Comparison of ENCODE assay signal across 13 cellular contexts in the genomic region with DNA sequence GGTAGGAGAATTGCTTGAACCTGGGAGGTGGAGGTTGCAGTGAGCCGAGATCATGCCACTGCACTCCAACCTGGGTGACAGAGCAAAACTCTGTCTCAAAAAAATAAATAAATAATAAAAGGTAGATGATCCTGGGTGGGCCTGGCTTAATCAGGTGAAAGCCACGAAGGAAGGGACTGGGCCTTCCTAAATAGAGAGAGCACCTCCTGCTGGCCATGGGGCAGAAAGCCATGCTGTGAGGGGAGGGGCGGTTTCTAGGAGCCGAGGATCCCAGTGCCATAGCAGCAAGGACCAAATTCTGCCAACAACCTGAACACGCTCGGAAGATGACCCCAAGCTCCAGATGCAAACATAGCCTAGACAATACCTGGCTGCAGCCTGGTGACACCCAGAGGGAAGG. TPM values are rescaled to one million over a fixed set of nuclear protein-coding genes. Genes with fewer than 3 reads are reported as not detected.
A peak's percentile ranks its signal among the peaks of the same experiment; 100 is the strongest.
DNase-seq lines count a peak whose midpoint lies in the region; ATAC-seq and TF ChIP-seq lines count a peak whose summit lies in the region.
"Had no signal": no experiment of that assay in that cellular context is flagged by ENCODE, and none has a peak within 500 bp of the region (broad histone marks: within the 10 kb centered on the region; RNA-seq: fewer than 3 reads in every experiment).

No MANE protein-coding gene starts in this region.

- ATAC-seq in upper lobe of right lung: peak; percentile 18

- no peaks in the 10 kb centered on the region for H3K9me3 Mint-ChIP-seq in activated naive CD4-positive, alpha-beta T cell treated with anti-CD3 and anti-CD28 coated beads for 36 hours
- H3K9me3 Mint-ChIP-seq in activated naive CD4-positive, alpha-beta T cell treated with anti-CD3 and anti-CD28 coated beads, Interleukin-2, amount 10 ng/mL, durations not matched to agents 7 days and 5 days: no peaks in the 10 kb centered on the region
- H3K9me3 Mint-ChIP-seq: dendritic cell treated with granulocyte-macrophage colony-stimulating factor and Interleukin-4, amounts not matched to agents 40 ng/mL and 50 ng/mL, for 4 days had no signal

- H3K4me3 Mint-ChIP-seq in activated naive CD4-positive, alpha-beta T cell treated with anti-CD3 and anti-CD28 coated beads for 36 hours: no peak overlapping the region
- no peak overlapping the region for H3K4me3 Mint-ChIP-seq in activated naive CD4-positive, alpha-beta T cell treated with anti-CD3 and anti-CD28 coated beads, Interleukin-2, amount 10 ng/mL, durations not matched to agents 7 days and 5 days
- H3K4me3 Mint-ChIP-seq: dendritic cell treated with granulocyte-macrophage colony-stimulating factor and Interleukin-4, amounts not matched to agents 40 ng/mL and 50 ng/mL, for 4 days; immature natural killer cell had no signal

- no peak overlapping the region for H3K27ac ChIP-seq in upper lobe of right lung
- no peak overlapping the region for H3K27ac ChIP-seq in tibial artery

- peaks cover 14% of the 10 kb centered on the region for H3K36me3 ChIP-seq in upper lobe of right lung
- H3K36me3 ChIP-seq in tibial artery: peaks cover 0 to 7% (median 0%) of the 10 kb centered on the region in 3 donors

- TF ChIP-seq CTCF in upper lobe of right lung (IDR thresholded peaks at IDR 0.05) (peak; percentile 28), tibial artery (IDR thresholded peaks at IDR 0.05) (no peak)

- H3K36me3 Mint-ChIP-seq in activated naive CD4-positive, alpha-beta T cell treated with anti-CD3 and anti-CD28 coated beads for 36 hours (ENCODE audit: low read depth): no peaks in the 10 kb centered on the region
- no peaks in the 10 kb centered on the region for H3K36me3 Mint-ChIP-seq in activated naive CD4-positive, alpha-beta T cell treated with anti-CD3 and anti-CD28 coated beads, Interleukin-2, amount 10 ng/mL, durations not matched to agents 7 days and 5 days
- H3K36me3 Mint-ChIP-seq: immature natural killer cell had no signal

- H3K9me3 ChIP-seq in upper lobe of right lung (no peaks in the 10 kb centered on the region), tibial artery (no peaks in the 10 kb centered on the region)

- H3K27me3 Mint-ChIP-seq in activated naive CD4-positive, alpha-beta T cell treated with anti-CD3 and anti-CD28 coated beads for 36 hours (ENCODE audit: low read depth): no peaks in the 10 kb centered on the region
- H3K27me3 Mint-ChIP-seq in activated naive CD4-positive, alpha-beta T cell treated with anti-CD3 and anti-CD28 coated beads, Interleukin-2, amount 10 ng/mL, durations not matched to agents 7 days and 5 days: peaks cover 25% of the 10 kb centered on the region

- H3K27ac Mint-ChIP-seq in activated naive CD4-positive, alpha-beta T cell treated with anti-CD3 and anti-CD28 coated beads for 36 hours: no peak overlapping the region
- no peak overlapping the region for H3K27ac Mint-ChIP-seq in activated naive CD4-positive, alpha-beta T cell treated with anti-CD3 and anti-CD28 coated beads, Interleukin-2, amount 10 ng/mL, durations not matched to agents 7 days and 5 days
- H3K27ac Mint-ChIP-seq: dendritic cell treated with granulocyte-macrophage colony-stimulating factor and Interleukin-4, amounts not matched to agents 40 ng/mL and 50 ng/mL, for 4 days; immature natural killer cell had no signal

- H3K27me3 ChIP-seq in upper lobe of right lung: no peaks in the 10 kb centered on the region
- peaks cover 0 to 34% of the 10 kb centered on the region in 2 donors for H3K27me3 ChIP-seq in tibial artery

- H3K4me1 ChIP-seq in upper lobe of right lung: peaks cover 15% of the 10 kb centered on the region
- H3K4me1 ChIP-seq in tibial artery: no peaks in the 10 kb centered on the region

- no peak overlapping the region for H3K4me3 ChIP-seq in upper lobe of right lung
- no peak overlapping the region for H3K4me3 ChIP-seq in tibial artery

- intact Hi-C loops in activated naive CD4-positive, alpha-beta T cell treated with anti-CD3 and anti-CD28 coated beads for 36 hours (cut with micrococcal nuclease): no loop called here
- intact Hi-C loops in upper lobe of right lung (cut with DNase I): no loop called here
- intact Hi-C loops in tibial artery (cut with DNase I; ENCODE audit: low total_unique reads): no loop called here

- peak; percentile 50 for DNase-seq in activated naive CD4-positive, alpha-beta T cell treated with anti-CD3 and anti-CD28 coated beads for 36 hours
- DNase-seq in activated naive CD4-positive, alpha-beta T cell treated with anti-CD3 and anti-CD28 coated beads, Interleukin-2, amount 10 ng/mL, durations not matched to agents 7 days and 5 days: no peak
- DNase-seq in OCI-M1 (lab: John Stamatoyannopoulos, UW): peak; percentile 33
- peak; percentile 33 for DNase-seq in fibroblast of gingiva (ENCODE audit: low read depth)
- no peak for DNase-seq in upper lobe of right lung
- no peak for DNase-seq in tibial artery
- DNase-seq in central memory CD4-positive, alpha-beta T cell: no peak
- DNase-seq in SIG-M5 (lab: John Stamatoyannopoulos, UW): no peak
- DNase-seq: C1 segment of cervical spinal cord, immature natural killer cell, NCI-H226 had no signal

- CTCF ChIA-PET in activated naive CD4-positive, alpha-beta T cell treated with anti-CD3 and anti-CD28 coated beads for 36 hours (lab: Charles Lee): interaction anchor here (0.7 to 1.6 kb wide), 7 partner anchors 8 to 30 kb away, joined by 3 to 6 read pairs (median 4); no protein-coding TSS in a partner anchor
- CTCF ChIA-PET in activated naive CD4-positive, alpha-beta T cell treated with anti-CD3 and anti-CD28 coated beads, Interleukin-2, amount 10 ng/mL, durations not matched to agents 7 days and 5 days (lab: Charles Lee): interaction anchor here (1.0 to 1.8 kb wide), 4 partner anchors 9 to 26 kb away, joined by 3 to 7 read pairs (median 3); no protein-coding TSS in a partner anchor

- peaks cover 27% of the 10 kb centered on the region for H3K4me1 Mint-ChIP-seq in activated naive CD4-positive, alpha-beta T cell treated with anti-CD3 and anti-CD28 coated beads for 36 hours (ENCODE audit: low read depth)
- peaks cover 32% of the 10 kb centered on the region for H3K4me1 Mint-ChIP-seq in activated naive CD4-positive, alpha-beta T cell treated with anti-CD3 and anti-CD28 coated beads, Interleukin-2, amount 10 ng/mL, durations not matched to agents 7 days and 5 days

RNA-seq across cellular contexts. Expression of a gene that starts 24.5 kb away (rescaled TPM):
- 10 to 100 TPM; 82.9 to 89.2 TPM for total RNA-seq in activated naive CD4-positive, alpha-beta T cell treated with anti-CD3 and anti-CD28 coated beads for 36 hours
- total RNA-seq in upper lobe of right lung: 50.4 TPM

RNA-seq across cellular contexts. Expression of a gene that starts 45.3 kb away (rescaled TPM):
- under 1 TPM; 0.12 TPM for total RNA-seq in activated naive CD4-positive, alpha-beta T cell treated with anti-CD3 and anti-CD28 coated beads for 36 hours
- 47.4 TPM for total RNA-seq in upper lobe of right lung
- total RNA-seq: T-helper 1 cell treated with Interleukin-12 subunit alpha and Interleukin-12 subunit beta and Interleukin-4 antibody, amounts not matched to agents 30 ng/mL and 1 ng/mL, for 36 hours had no signal

RNA-seq across cellular contexts. Expression of a gene that starts 58.7 kb away (rescaled TPM):
- 1 to 10 TPM; 2.9 to 4.6 TPM for total RNA-seq in activated naive CD4-positive, alpha-beta T cell treated with anti-CD3 and anti-CD28 coated beads for 36 hours
- total RNA-seq in upper lobe of right lung: 24.7 TPM

Comparison
In these comparisons a context has a peak if more than half of its experiments do, and no peak if none do; other contexts are left out.
1. DNase-seq: peak in activated naive CD4-positive, alpha-beta T cell treated with anti-CD3 and anti-CD28 coated beads for 36 hours (single experiment), OCI-M1 (single experiment) and fibroblast of gingiva (single experiment); none in activated naive CD4-positive, alpha-beta T cell treated with anti-CD3 and anti-CD28 coated beads, Interleukin-2, amount 10 ng/mL, durations not matched to agents 7 days and 5 days (single experiment), upper lobe of right lung (single experiment), tibial artery (0 of 2), central memory CD4-positive, alpha-beta T cell (single experiment) and SIG-M5 (single experiment).
2. RNA of a gene that starts 45.3 kb away (total RNA-seq): 47.4 TPM in upper lobe of right lung (single experiment); 0.12 TPM in activated naive CD4-positive, alpha-beta T cell treated with anti-CD3 and anti-CD28 coated beads for 36 hours; every median in the first group is over 10 times any median in the second.